Comparison of ENCODE assay signal across 9 cellular contexts in genomic region chr1:163875214-163875926, GRCh38.
DNase-seq lines count a peak whose midpoint lies in the region; ATAC-seq, FAIRE-seq and TF ChIP-seq lines count a peak whose summit lies in the region.
"Had no signal": no experiment of that assay in that cellular context is flagged by ENCODE, and none has a peak within 500 bp of the region (broad histone marks: within the 10 kb centered on the region; RNA-seq: fewer than 3 reads in every experiment).

No MANE protein-coding gene starts in this region.

- TF ChIP-seq RAD21 in A549 (conservative IDR thresholded peaks at IDR 0.05 in 1 of 2, IDR thresholded peaks at IDR 0.05 in 1 of 2): no peak

- POLR2A ChIA-PET in A549 (lab: Yijun Ruan, JAX): no interaction called here
- POLR2A ChIA-PET in naive thymus-derived CD4-positive, alpha-beta T cell (lab: Charles Lee): no interaction called here

- ATAC-seq in A549: peak; percentile 64 to 78; a peak in 4 of 6 replicates
- no peak for ATAC-seq in GM18907 (IDR thresholded peaks at IDR 0.05; ENCODE audit: unreplicated experiment)
- ATAC-seq in HG02623 (IDR thresholded peaks at IDR 0.05; ENCODE audit: unreplicated experiment): no peak
- no peak for ATAC-seq in naive thymus-derived CD4-positive, alpha-beta T cell

- no peak overlapping the region for H3K4me3 ChIP-seq in A549
- H3K4me3 ChIP-seq in naive thymus-derived CD4-positive, alpha-beta T cell (ENCODE audit: low read length): no peak overlapping the region

- no peaks in the 10 kb centered on the region for H3K27me3 ChIP-seq in naive thymus-derived CD4-positive, alpha-beta T cell (ENCODE audit: control insufficient read depth in 2 of 2, insufficient read depth in 2 of 2, low read length in 2 of 2)

- no peaks in the 10 kb centered on the region for H3K36me3 ChIP-seq in naive thymus-derived CD4-positive, alpha-beta T cell (ENCODE audit: control insufficient read depth in 2 of 3, insufficient read depth in 3 of 3, low read length in 3 of 3)

- intact Hi-C loops in naive thymus-derived CD4-positive, alpha-beta T cell (cut with micrococcal nuclease): no loop called here

- H3K4me1 Mint-ChIP-seq in naive thymus-derived CD4-positive, alpha-beta T cell: no peaks in the 10 kb centered on the region

- no peaks in the 10 kb centered on the region for H3K9me3 ChIP-seq in A549
- H3K9me3 ChIP-seq in naive thymus-derived CD4-positive, alpha-beta T cell (ENCODE audit: control insufficient read depth in 2 of 3, low read length in 3 of 3): no peaks in the 10 kb centered on the region

- H3K27ac ChIP-seq in A549: peak overlapping the region; percentile 36 to 47; a peak in 4 of 6 replicates
- no peak overlapping the region for H3K27ac ChIP-seq in naive thymus-derived CD4-positive, alpha-beta T cell (ENCODE audit: low read depth, low read length)

- H3K4me1 ChIP-seq in A549: no peaks in the 10 kb centered on the region
- no peaks in the 10 kb centered on the region for H3K4me1 ChIP-seq in naive thymus-derived CD4-positive, alpha-beta T cell (ENCODE audit: control insufficient read depth in 2 of 2, insufficient read depth in 2 of 2, low read length in 2 of 2)

- peaks cover 0 to 16% (median 6%) of the 10 kb centered on the region in 11 donors for H3K9me3 Mint-ChIP-seq in naive thymus-derived CD4-positive, alpha-beta T cell

- TF ChIP-seq CTCF in A549 (IDR thresholded peaks at IDR 0.05): no peak

- H3K27me3 Mint-ChIP-seq in naive thymus-derived CD4-positive, alpha-beta T cell: no peaks in the 10 kb centered on the region

- DNase-seq in A549 (ENCODE audit: low read depth in 1 of 2, low spot score in 1 of 2) (peak in 1 of 2 experiments; percentile 44), LHCN-M2 (ENCODE audit: low read depth) (peak; percentile 95), dedifferentiated amniotic fluid mesenchymal stem cell (ENCODE audit: extremely low spot score) (peak; percentile 97), mucosa of gallbladder (ENCODE audit: low spot score) (peak; percentile 33), NCI-H2171 treated with DMSO at 0.1 percent for 48 hours (lab: John Stamatoyannopoulos, UW) (no peak)
- DNase-seq in naive thymus-derived CD4-positive, alpha-beta T cell: no peak
- DNase-seq: NCI-H2171 had no signal

- TF ChIP-seq EP300 in A549 (IDR thresholded peaks at IDR 0.05): no peak

- no peak overlapping the region for H3K27ac Mint-ChIP-seq in naive thymus-derived CD4-positive, alpha-beta T cell

- FAIRE-seq in A549 (lab: Jason Lieb, UNC): no peak

- H3K4me3 Mint-ChIP-seq in naive thymus-derived CD4-positive, alpha-beta T cell: no peak overlapping the region

- 19% methylated on average over 10 of the region's 10 CpGs for WGBS in A549 (ENCODE audit: missing lambda C conversion rate)

- no peak for TF ChIP-seq POLR2A in A549 (IDR thresholded peaks at IDR 0.05; ENCODE audit: low read length)

- H3K4me2 ChIP-seq in A549: peak overlapping the region; percentile 63

- CTCF ChIA-PET in A549 (lab: Yijun Ruan, JAX): interaction anchor here (0.9 kb wide), 1 partner anchor 41 kb away, joined by 3 read pairs; no protein-coding TSS in a partner anchor
- CTCF ChIA-PET in naive thymus-derived CD4-positive, alpha-beta T cell (lab: Charles Lee): no interaction called here

- no peaks in the 10 kb centered on the region for H3K36me3 Mint-ChIP-seq in naive thymus-derived CD4-positive, alpha-beta T cell

TF ChIP-seq in A549, 52 proteins besides CTCF, POLR2A, EP300 and RAD21:
- TF ChIP-seq CHD4 (IDR thresholded peaks at IDR 0.05; ENCODE audit: borderline replicate concordance) (no peak), TFCP2L1 (CRISPR knock-in tag; IDR thresholded peaks at IDR 0.05) (no peak), TP53 (CRISPR knock-in tag; IDR thresholded peaks at IDR 0.05) (no peak), KDM5A (IDR thresholded peaks at IDR 0.05) (no peak), HOXB5 (CRISPR knock-in tag; IDR thresholded peaks at IDR 0.05) (no peak), ELK1 (IDR thresholded peaks at IDR 0.05; ENCODE audit: low read depth, low read length) (no peak), KDM1A (IDR thresholded peaks at IDR 0.05; ENCODE audit: low read depth) (no peak), HES2 (IDR thresholded peaks at IDR 0.05) (no peak), FOSB (CRISPR knock-in tag; IDR thresholded peaks at IDR 0.05) (no peak), JUN (IDR thresholded peaks at IDR 0.05) (no peak), CEBPB (IDR thresholded peaks at IDR 0.05) (no peak), EHF (CRISPR knock-in tag; IDR thresholded peaks at IDR 0.05) (no peak), ZFP36 (IDR thresholded peaks at IDR 0.05; ENCODE audit: borderline replicate concordance, partially characterized antibody) (no peak), NFE2L2 (conservative IDR thresholded peaks at IDR 0.05; ENCODE audit: low read length) (no peak), CHD2 (IDR thresholded peaks at IDR 0.05; ENCODE audit: low read length, partially characterized antibody) (no peak), HOXA7 (CRISPR knock-in tag; IDR thresholded peaks at IDR 0.05) (no peak), MYC (IDR thresholded peaks at IDR 0.05; ENCODE audit: borderline replicate concordance, low read length) (no peak)
TF ChIP-seq in A549: peak in this region for 0.

Comparison
In these comparisons a context has a peak if more than half of its experiments do, and no peak if none do; other contexts are left out.
1. ATAC-seq: peak in A549 (2 of 2); none in GM18907 (single experiment), HG02623 (single experiment) and naive thymus-derived CD4-positive, alpha-beta T cell (single experiment).
2. DNase-seq: peak in LHCN-M2 (single experiment), dedifferentiated amniotic fluid mesenchymal stem cell (single experiment) and mucosa of gallbladder (single experiment); none in NCI-H2171 treated with DMSO at 0.1 percent for 48 hours (single experiment) and naive thymus-derived CD4-positive, alpha-beta T cell (0 of 9).